Comparison of ENCODE assay signal across 3 cellular contexts in genomic region chr7:22380333-22380732, GRCh38.
TF ChIP-seq lines count a peak whose summit lies in the region.

No MANE protein-coding gene starts in this region.

TF ChIP-seq in GM23338, 12 proteins besides CTCF, POLR2A, EP300 and RAD21 (continued from another document and continues in another):
- TF ChIP-seq ZNF462 (CRISPR knock-in tag; IDR thresholded peaks at IDR 0.05) (no peak), CREB1 (CRISPR knock-in tag; IDR thresholded peaks at IDR 0.05; ENCODE audit: low read depth) (no peak), ZNF114 (CRISPR knock-in tag; IDR thresholded peaks at IDR 0.05) (no peak), ZNF331 (CRISPR knock-in tag; IDR thresholded peaks at IDR 0.05; ENCODE audit: low read depth) (no peak), STAT1 (IDR thresholded peaks at IDR 0.05; ENCODE audit: unreplicated experiment) (no peak), JUNB (IDR thresholded peaks at IDR 0.05; ENCODE audit: unreplicated experiment) (no peak), NANOG (IDR thresholded peaks at IDR 0.05; ENCODE audit: borderline replicate concordance) (no peak)

TF ChIP-seq in WTC11, 78 proteins besides CTCF, POLR2A, EP300 and RAD21 (continued from another document and continues in another):
- no peak for TF ChIP-seq ZNF425 (CRISPR knock-in tag; conservative IDR thresholded peaks at IDR 0.05)
- no peak for TF ChIP-seq TCF7 (CRISPR knock-in tag; IDR thresholded peaks at IDR 0.05; ENCODE audit: low read depth)
- no peak for TF ChIP-seq SP1 (CRISPR knock-in tag; conservative IDR thresholded peaks at IDR 0.05)
- no peak for TF ChIP-seq ZNF532 (CRISPR knock-in tag; IDR thresholded peaks at IDR 0.05; ENCODE audit: borderline replicate concordance)
- TF ChIP-seq MYBL2 (CRISPR knock-in tag; IDR thresholded peaks at IDR 0.05): no peak
- TF ChIP-seq AR (CRISPR knock-in tag; IDR thresholded peaks at IDR 0.05): no peak
- no peak for TF ChIP-seq SOX15 (CRISPR knock-in tag; IDR thresholded peaks at IDR 0.05)
- no peak for TF ChIP-seq ATF3 (CRISPR knock-in tag; conservative IDR thresholded peaks at IDR 0.05)
- no peak for TF ChIP-seq USF2 (CRISPR knock-in tag; IDR thresholded peaks at IDR 0.05)
- no peak for TF ChIP-seq KAT7 (CRISPR knock-in tag; IDR thresholded peaks at IDR 0.05; ENCODE audit: borderline replicate concordance)
- no peak for TF ChIP-seq NR2C2 (CRISPR knock-in tag; IDR thresholded peaks at IDR 0.05)
- no peak for TF ChIP-seq E2F5 (CRISPR knock-in tag; IDR thresholded peaks at IDR 0.05)

TF ChIP-seq in SK-N-SH treated with all-trans-retinoic acid at 6 μM for 48 hours, 23 proteins besides CTCF, POLR2A, EP300 and RAD21 (continued from another document):
- TF ChIP-seq CREB5 (CRISPR knock-in tag; IDR thresholded peaks at IDR 0.05; ENCODE audit: low read depth) (no peak), ZNF565 (CRISPR knock-in tag; conservative IDR thresholded peaks at IDR 0.05; ENCODE audit: low read depth) (no peak), PATZ1 (CRISPR knock-in tag; IDR thresholded peaks at IDR 0.05; ENCODE audit: borderline replicate concordance) (no peak), BACH2 (CRISPR knock-in tag; IDR thresholded peaks at IDR 0.05; ENCODE audit: borderline replicate concordance) (no peak), ESRRG (CRISPR knock-in tag; IDR thresholded peaks at IDR 0.05) (no peak), GLIS3 (CRISPR knock-in tag; IDR thresholded peaks at IDR 0.05) (no peak), CSRNP3 (CRISPR knock-in tag; IDR thresholded peaks at IDR 0.05) (no peak), OSR1 (CRISPR knock-in tag; IDR thresholded peaks at IDR 0.05) (no peak), ZC3H10 (CRISPR knock-in tag; IDR thresholded peaks at IDR 0.05) (no peak), ARNTL (CRISPR knock-in tag; IDR thresholded peaks at IDR 0.05; ENCODE audit: borderline replicate concordance, low read depth) (no peak)
TF ChIP-seq in SK-N-SH treated with all-trans-retinoic acid at 6 μM for 48 hours: peak in this region for 0.
